1 cellular context compared by ENCODE assay signal in the genomic region with DNA sequence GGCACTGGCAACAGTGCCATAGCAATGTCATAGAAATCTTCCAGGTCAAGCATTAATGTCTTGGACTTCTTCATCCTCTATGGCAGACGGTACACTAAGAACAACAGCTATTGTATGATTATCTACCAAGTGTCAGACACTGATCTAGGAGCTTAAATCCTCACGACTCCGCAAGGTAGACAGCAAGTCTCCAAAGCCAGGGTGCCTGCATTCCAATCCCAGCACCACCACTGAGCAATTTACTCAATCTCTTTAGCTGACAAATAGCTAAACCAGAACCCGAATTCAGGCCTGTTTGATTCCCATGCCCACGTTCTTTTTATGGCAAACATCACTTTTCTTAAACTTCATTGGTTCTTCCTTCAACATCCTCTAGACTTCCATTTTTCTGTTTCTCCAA.
TF ChIP-seq lines count a peak whose summit lies in the region.

No MANE protein-coding gene starts in this region.

TF ChIP-seq in HepG2, 621 proteins besides CTCF, POLR2A, EP300 and RAD21 (continued from another document):
- TF ChIP-seq, protein P1, sequence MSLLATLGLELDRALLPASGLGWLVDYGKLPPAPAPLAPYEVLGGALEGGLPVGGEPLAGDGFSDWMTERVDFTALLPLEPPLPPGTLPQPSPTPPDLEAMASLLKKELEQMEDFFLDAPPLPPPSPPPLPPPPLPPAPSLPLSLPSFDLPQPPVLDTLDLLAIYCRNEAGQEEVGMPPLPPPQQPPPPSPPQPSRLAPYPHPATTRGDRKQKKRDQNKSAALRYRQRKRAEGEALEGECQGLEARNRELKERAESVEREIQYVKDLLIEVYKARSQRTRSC (CRISPR knock-in tag; IDR thresholded peaks at IDR 0.05; ENCODE audit: low read depth), result no peak
